ENCODE assay signal across 30 cellular contexts in the genomic region with DNA sequence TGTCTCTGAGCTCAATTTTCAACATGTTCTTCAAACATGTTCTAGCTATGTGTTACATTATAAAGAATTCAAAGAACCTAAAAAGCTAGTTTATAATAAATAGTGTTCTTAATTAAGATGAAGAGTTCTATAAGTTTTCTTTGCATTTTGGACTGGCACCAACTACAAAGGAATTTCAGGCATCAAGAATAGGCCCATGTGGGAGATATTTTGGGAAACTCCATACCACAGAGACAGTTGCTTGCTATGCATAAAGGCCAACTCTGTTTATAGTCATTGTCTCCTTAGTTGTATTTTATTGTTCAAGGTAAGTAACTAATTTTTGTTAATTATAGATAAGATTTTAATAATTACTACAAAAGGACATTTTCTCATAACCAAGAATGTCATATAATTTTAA. TPM values are rescaled to one million over a fixed set of nuclear protein-coding genes. Genes with fewer than 3 reads are reported as not detected.
DNase-seq lines count a peak whose midpoint lies in the region; ATAC-seq and TF ChIP-seq lines count a peak whose summit lies in the region.
"Had no signal": no experiment of that assay in that cellular context is flagged by ENCODE, and none has a peak within 500 bp of the region (broad histone marks: within the 10 kb centered on the region; RNA-seq: fewer than 3 reads in every experiment).

No MANE protein-coding gene starts in this region.

- H3K79me2 ChIP-seq in SK-N-SH (ENCODE audit: insufficient read depth) (peaks cover 83% of the 10 kb centered on the region), GM23248 (ENCODE audit: insufficient read depth) (peaks cover 65% of the 10 kb centered on the region)

- no peak overlapping the region for H3K9ac ChIP-seq in SK-N-SH
- H3K9ac ChIP-seq in GM23248: no peak overlapping the region
- no peak overlapping the region for H3K9ac ChIP-seq in adipocyte (ENCODE audit: low read length)

- no peaks in the 10 kb centered on the region for H3K9me2 ChIP-seq in SK-N-SH
- no peaks in the 10 kb centered on the region for H3K9me2 ChIP-seq in GM23248 (ENCODE audit: insufficient read depth)

- H3K4me3 ChIP-seq in SK-N-SH (ENCODE audit: low read depth in 2 of 2, low read length in 1 of 2): no peak overlapping the region
- no peak overlapping the region for H3K4me3 ChIP-seq in GM23248
- H3K4me3 ChIP-seq in adipocyte (ENCODE audit: low read length): no peak overlapping the region
- H3K4me3 ChIP-seq: gastroesophageal sphincter, hepatocyte, lower lobe of right lung, ovary, SK-N-MC, smooth muscle cell, suprapubic skin had no signal

- peaks cover 31% of the 10 kb centered on the region for H3K4me1 Mint-ChIP-seq in nephron

- H3K27ac Mint-ChIP-seq in nephron: peak overlapping the region; percentile 2 to 21 (median 3)
- H3K27ac Mint-ChIP-seq: activated CD4-positive, alpha-beta memory T cell treated with anti-CD3 and anti-CD28 coated beads, Interleukin-2, amount 10 ng/mL, durations not matched to agents 7 days and 5 days; activated T-helper 1 cell treated with anti-CD3 and anti-CD28 coated beads, Interleukin-12 subunit alpha, Interleukin-12 subunit beta, Interleukin-2, Interleukin-4 antibody, amounts not matched to agents 30 ng/mL and 10 ng/mL and 1 ng/mL, durations not matched to agents 14 hours and 24 hours and 36 hours; nephron progenitor cell had no signal

- H3K4me1 ChIP-seq in SK-N-SH (ENCODE audit: control insufficient read depth in 1 of 2, insufficient read depth in 2 of 2, low read depth in 1 of 2, low read length in 1 of 2) (peaks cover 4 to 5% of the 10 kb centered on the region in 2 experiments; a peak in 3 of 4 replicates), GM23248 (ENCODE audit: insufficient read depth) (peaks cover 18% of the 10 kb centered on the region), adipocyte (ENCODE audit: control insufficient read depth, insufficient read depth, low read length) (peaks cover 11% of the 10 kb centered on the region)

- CTCF ChIA-PET in SK-N-SH (lab: Yijun Ruan, JAX): interaction anchor here (0.6 kb wide), 2 partner anchors 12 to 186 kb away, joined by 3 read pairs; no protein-coding TSS in a partner anchor

- ATAC-seq in SK-N-SH treated with all-trans-retinoic acid at 6 μM for 48 hours: no peak
- ATAC-seq in GM18873 (IDR thresholded peaks at IDR 0.05; ENCODE audit: low FRiP score, unreplicated experiment): no peak
- ATAC-seq: esophagus mucosa, gastroesophageal sphincter, HepG2, lower lobe of right lung had no signal

- H3K27me3 ChIP-seq in SK-N-SH (ENCODE audit: insufficient read depth) (no peaks in the 10 kb centered on the region), GM23248 (replicated peaks; ENCODE audit: insufficient read depth) (no peaks in the 10 kb centered on the region), adipocyte (replicated peaks; ENCODE audit: control insufficient read depth, insufficient read depth, low read length) (no peaks in the 10 kb centered on the region)
- H3K27me3 ChIP-seq: gastroesophageal sphincter, hepatocyte, ovary, suprapubic skin had no signal

- POLR2A ChIA-PET in SK-N-SH (lab: Yijun Ruan, JAX): no interaction called here

- peaks cover 4% of the 10 kb centered on the region for H3F3A ChIP-seq in SK-N-SH (replicated peaks; ENCODE audit: insufficient read depth)
- peaks cover 2% of the 10 kb centered on the region; the same call in 1 of the 2 replicates for H3F3A ChIP-seq in GM23248 (ENCODE audit: insufficient read depth)

- H3K4me2 ChIP-seq in SK-N-SH (peak overlapping the region; percentile 7; the same call in 1 of the 2 replicates), GM23248 (ENCODE audit: unreplicated experiment) (peak overlapping the region; percentile 39)
- H3K4me2 ChIP-seq: hepatocyte, smooth muscle cell had no signal

- H3K9me3 ChIP-seq in SK-N-SH: no peaks in the 10 kb centered on the region
- no peaks in the 10 kb centered on the region for H3K9me3 ChIP-seq in GM23248 (ENCODE audit: low read depth)
- no peaks in the 10 kb centered on the region for H3K9me3 ChIP-seq in adipocyte (ENCODE audit: control insufficient read depth, low read length)
- H3K9me3 ChIP-seq: gastroesophageal sphincter, lower lobe of right lung, ovary, suprapubic skin had no signal

- H3K36me3 Mint-ChIP-seq in nephron (ENCODE audit: low read depth): no peaks in the 10 kb centered on the region

- no peak for TF ChIP-seq EP300 in SK-N-SH (IDR thresholded peaks at IDR 0.05; ENCODE audit: borderline replicate concordance in 1 of 2, low read depth in 1 of 2, low read length in 1 of 2)

- H3K36me3 ChIP-seq in SK-N-SH (replicated peaks in 1 of 2; ENCODE audit: control insufficient read depth in 1 of 2, insufficient read depth in 2 of 2, low read length in 1 of 2) (no peaks in the 10 kb centered on the region), GM23248 (ENCODE audit: low read depth) (no peaks in the 10 kb centered on the region), adipocyte (ENCODE audit: control insufficient read depth, insufficient read depth, low read length, severe bottlenecking) (no peaks in the 10 kb centered on the region)
- H3K36me3 ChIP-seq: gastroesophageal sphincter, lower lobe of right lung, ovary, suprapubic skin had no signal

- H4K20me1 ChIP-seq in SK-N-SH (ENCODE audit: insufficient read depth) (no peaks in the 10 kb centered on the region), GM23248 (ENCODE audit: insufficient read depth) (no peaks in the 10 kb centered on the region)

- peak overlapping the region in 1 of 2 experiments; percentile 60; a peak in 2 of 4 replicates for H3K27ac ChIP-seq in SK-N-SH (ENCODE audit: low read depth in 2 of 2, low read length in 1 of 2)
- H3K27ac ChIP-seq in GM23248: no peak overlapping the region
- H3K27ac ChIP-seq: 22Rv1, gastroesophageal sphincter, hepatocyte, lower lobe of right lung, ovary, SK-N-MC, suprapubic skin had no signal

- H3K4me3 Mint-ChIP-seq in nephron: peak overlapping the region in 1 of 3 experiments; percentile 35
- H3K4me3 Mint-ChIP-seq: activated CD4-positive, alpha-beta memory T cell treated with anti-CD3 and anti-CD28 coated beads, Interleukin-2, amount 10 ng/mL, durations not matched to agents 7 days and 5 days; activated T-helper 1 cell treated with anti-CD3 and anti-CD28 coated beads, Interleukin-12 subunit alpha, Interleukin-12 subunit beta, Interleukin-2, Interleukin-4 antibody, amounts not matched to agents 30 ng/mL and 10 ng/mL and 1 ng/mL, durations not matched to agents 14 hours and 24 hours and 36 hours; nephron progenitor cell had no signal

- DNase-seq in SK-N-SH (no peak), GM23248 (peak; percentile 3), adipocyte (ENCODE audit: low read depth) (peak; percentile 29), kidney glomerular epithelial cell (lab: John Stamatoyannopoulos, UW) (no peak), NCI-H524 (lab: John Stamatoyannopoulos, UW) (no peak)
- DNase-seq: activated CD4-positive, alpha-beta memory T cell treated with anti-CD3 and anti-CD28 coated beads, Interleukin-2, amount 10 ng/mL, durations not matched to agents 7 days and 5 days; activated CD4-positive, alpha-beta T cell treated with anti-CD3 and anti-CD28 coated beads for 1 hour; activated CD8-positive, alpha-beta memory T cell treated with anti-CD3 and anti-CD28 coated beads, Interleukin-2, amount 50 U/mL, for 48 hours; activated naive CD4-positive, alpha-beta T cell treated with Interleukin-2 at 50 U/mL for 16 hours; dermis blood vessel endothelial cell; lower lobe of right lung; NCI-H146; NCI-H446; nephron progenitor cell; OCI-M1; ovary; stimulated activated CD4-positive, alpha-beta T cell treated with anti-CD3 and anti-CD28 coated beads, Interleukin-1b, Interleukin-23, amount 100 ng/mL, for 48 hours; stimulated activated naive CD4-positive, alpha-beta T cell treated with Interleukin-2 at 50 U/mL for 16 hours had no signal

- H3K27me3 Mint-ChIP-seq in nephron (ENCODE audit: low read depth): no peaks in the 10 kb centered on the region
- H3K27me3 Mint-ChIP-seq: activated CD4-positive, alpha-beta memory T cell treated with anti-CD3 and anti-CD28 coated beads, Interleukin-2, amount 10 ng/mL, durations not matched to agents 7 days and 5 days had no signal

- H3K9me3 Mint-ChIP-seq in nephron: no peaks in the 10 kb centered on the region
- H3K9me3 Mint-ChIP-seq: activated CD4-positive, alpha-beta memory T cell treated with anti-CD3 and anti-CD28 coated beads, Interleukin-2, amount 10 ng/mL, durations not matched to agents 7 days and 5 days; activated T-helper 1 cell treated with anti-CD3 and anti-CD28 coated beads, Interleukin-12 subunit alpha, Interleukin-12 subunit beta, Interleukin-2, Interleukin-4 antibody, amounts not matched to agents 30 ng/mL and 10 ng/mL and 1 ng/mL, durations not matched to agents 14 hours and 24 hours and 36 hours; nephron progenitor cell had no signal

- in situ Hi-C loops in GM23248 (cut with MboI): no loop called here

- no peak for TF ChIP-seq CTCF in SK-N-SH (IDR thresholded peaks at IDR 0.05)
- TF ChIP-seq CTCF in nephron (IDR thresholded peaks at IDR 0.05; ENCODE audit: unreplicated experiment in 3 of 3): no peak

- no peak for TF ChIP-seq RAD21 in SK-N-SH (IDR thresholded peaks at IDR 0.05; ENCODE audit: low read length)

- no peak overlapping the region for H2AFZ ChIP-seq in SK-N-SH (ENCODE audit: low read depth)
- peak overlapping the region; percentile 56 for H2AFZ ChIP-seq in GM23248
- H2AFZ ChIP-seq: hepatocyte had no signal

TF ChIP-seq in SK-N-SH, 30 proteins besides CTCF, POLR2A, EP300 and RAD21 (continues in another document):
- no peak for TF ChIP-seq RCOR1 (IDR thresholded peaks at IDR 0.05; ENCODE audit: low read length)
- TF ChIP-seq TCF12 (IDR thresholded peaks at IDR 0.05): no peak
- no peak for TF ChIP-seq FOXJ3 (CRISPR knock-in tag; IDR thresholded peaks at IDR 0.05)
- TF ChIP-seq NFIC (IDR thresholded peaks at IDR 0.05; ENCODE audit: borderline replicate concordance): no peak
- no peak for TF ChIP-seq YY1 (IDR thresholded peaks at IDR 0.05; ENCODE audit: low read depth)

TF ChIP-seq in SK-N-SH treated with all-trans-retinoic acid at 6 μM for 48 hours, 23 proteins besides CTCF, POLR2A, EP300 and RAD21 (continues in another document):
- no peak for TF ChIP-seq ZC3H10 (CRISPR knock-in tag; IDR thresholded peaks at IDR 0.05)
- TF ChIP-seq ESRRG (CRISPR knock-in tag; IDR thresholded peaks at IDR 0.05): no peak

RNA-seq across cellular contexts. Expression of gene SLF1, which starts 4.6 kb away (rescaled TPM):
- polyA plus RNA-seq in SK-N-SH (2012; rRNA removed) (4.8 and 5.5 TPM in 2 replicates), GM23248 (2016; fragmentation: Nextera tagmentation; extraction: Ambion mirVana) (4.6 and 7.3 TPM in 2 replicates)
- 4.5 and 6.6 TPM in 2 replicates for polyA plus RNA-seq in SK-N-SH (2012; cell fraction: cytosol; rRNA removed)
- polyA plus RNA-seq in SK-N-SH (2012; cell fraction: nucleus; rRNA removed): 3.8 and 9.7 TPM in 2 replicates
- 4.3 and 6.1 TPM in 2 replicates for total RNA-seq in GM23248 (2014; rRNA removed; shearing (Covaris generic))

RNA-seq across cellular contexts. Expression of gene KIAA0825, which starts 4.6 kb away (rescaled TPM):
- 0.61 and 1.2 TPM in 2 replicates for polyA plus RNA-seq in SK-N-SH (2012; rRNA removed)
- polyA plus RNA-seq in SK-N-SH (2012; cell fraction: cytosol; rRNA removed): 0.88 and 0.99 TPM in 2 replicates
- 0.45 and 1.6 TPM in 2 replicates for polyA plus RNA-seq in SK-N-SH (2012; cell fraction: nucleus; rRNA removed)
- 4.6 and 7.0 TPM in 2 replicates for total RNA-seq in GM23248 (2014; rRNA removed; shearing (Covaris generic))
- polyA plus RNA-seq in GM23248 (2016; fragmentation: Nextera tagmentation; extraction: Ambion mirVana): 3.0 and 3.8 TPM in 2 replicates

Comparison
In these comparisons a context has a peak if more than half of its experiments do, and no peak if none do; other contexts are left out.
1. DNase-seq: peak in GM23248 (single experiment) and adipocyte (single experiment); none in SK-N-SH (single experiment), kidney glomerular epithelial cell (single experiment) and NCI-H524 (0 of 2).